26 cellular contexts compared by ENCODE assay signal in the genomic region with DNA sequence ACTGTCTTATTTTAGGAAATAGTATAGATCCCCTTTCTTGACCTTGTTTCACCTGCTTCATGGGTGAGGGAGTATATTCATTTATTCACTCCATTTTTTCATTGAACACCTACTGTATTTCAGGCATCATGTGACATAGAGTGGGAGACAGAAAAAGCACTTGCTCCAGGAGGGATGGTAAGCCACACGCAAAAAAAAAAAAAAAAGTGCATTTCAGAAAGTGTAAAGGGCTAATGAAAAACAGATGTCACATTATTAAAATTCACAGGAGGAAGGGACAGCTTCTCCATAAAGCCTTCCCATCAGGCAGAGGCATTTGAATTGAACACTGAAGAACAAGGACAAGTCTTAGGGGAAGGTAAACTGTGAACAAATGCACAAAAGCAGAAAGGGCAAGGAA. TPM values are rescaled to one million over a fixed set of nuclear protein-coding genes. Genes with fewer than 3 reads are reported as not detected.
"Had no signal": no experiment of that assay in that cellular context is flagged by ENCODE, and none has a peak within 500 bp of the region (broad histone marks: within the 10 kb centered on the region; RNA-seq: fewer than 3 reads in every experiment).

No MANE protein-coding gene starts in this region.

- H3K36me3 ChIP-seq: colonic mucosa, gastroesophageal sphincter, heart left ventricle, neutrophil, pancreas, right atrium auricular region, stomach, thyroid gland had no signal

- DNase-seq: colonic mucosa; effector CD8-positive, alpha-beta T cell; endodermal cell; foreskin keratinocyte; heart left ventricle; kidney; mucosa of descending colon; naive B cell; pancreas; stimulated activated CD4-positive, alpha-beta T cell treated with anti-CD3 and anti-CD28 coated beads, Interleukin-2, amount 100 ng/mL, for 24 hours; stimulated activated CD4-positive, alpha-beta T cell treated with anti-CD3 and anti-CD28 coated beads, Interleukin-4, amount 100 ng/mL, for 24 hours; stimulated activated naive CD4-positive, alpha-beta T cell treated with Interleukin-2 at 50 U/mL for 16 hours; stomach; thyroid gland; trophoblast cell had no signal

- H3K27me3 ChIP-seq: pancreas, right atrium auricular region, thyroid gland had no signal

- H3K79me2 ChIP-seq: hepatocyte had no signal

- H3K27ac ChIP-seq: colonic mucosa, epithelial cell of prostate, foreskin keratinocyte, gastroesophageal sphincter, heart left ventricle, hepatocyte, neutrophil, pancreas, right atrium auricular region, stomach, thyroid gland had no signal

- H3K4me1 ChIP-seq: colonic mucosa, foreskin keratinocyte, gastroesophageal sphincter, heart left ventricle, pancreas, right atrium auricular region, stomach, thyroid gland had no signal

- H3K4me3 ChIP-seq: colonic mucosa, gastroesophageal sphincter, heart left ventricle, hepatocyte, lung, mucosa of descending colon, pancreas, right atrium auricular region, stomach, thyroid gland had no signal

- H3K9me3 ChIP-seq: colonic mucosa, gastroesophageal sphincter, heart left ventricle, mucosa of descending colon, neutrophil, pancreas, right atrium auricular region, stomach, thyroid gland had no signal

- ATAC-seq: esophagus mucosa; foreskin keratinocyte; gastroesophageal sphincter; heart left ventricle; left lobe of liver; mucosa of descending colon; natural killer cell treated with Interleukin-12 subunit alpha and Interleukin-12 subunit beta and Interleukin-15 and Interleukin-18, amount 100 ng/mL, for 72 hours; pancreas; sciatic nerve; stimulated activated effector memory CD8-positive, alpha-beta T cell treated with anti-CD3 and anti-CD28 coated beads, Interleukin-12 subunit alpha, Interleukin-12 subunit beta, amount 100 ng/mL, for 72 hours had no signal

- H3K4me2 ChIP-seq: hepatocyte had no signal

RNA-seq across cellular contexts. Expression of gene SLC8A3, which starts 7.5 kb away (rescaled TPM):
- polyA plus RNA-seq: foreskin keratinocyte had no signal
